ENCODE assay signal across 18 cellular contexts in genomic region chr4:100312615-100313355, GRCh38.
"Had no signal": no experiment of that assay in that cellular context is flagged by ENCODE, and none has a peak within 500 bp of the region (broad histone marks: within the 10 kb centered on the region; RNA-seq: fewer than 3 reads in every experiment).

No MANE protein-coding gene starts in this region.

- H3K79me2 ChIP-seq: parathyroid adenoma had no signal

- H3K9me3 ChIP-seq: esophagus muscularis mucosa, left ventricle myocardium inferior, lower lobe of right lung, prostate gland, right lobe of liver, tibial artery, upper lobe of left lung, uterus had no signal

- H3K4me3 ChIP-seq: esophagus muscularis mucosa, left ventricle myocardium inferior, lower lobe of right lung, prostate gland, right lobe of liver, tibial artery, upper lobe of left lung, uterus had no signal

- DNase-seq: effector memory CD4-positive, alpha-beta T cell; immature natural killer cell; kidney; left cardiac atrium; left ventricle myocardium inferior; lower lobe of right lung; retina; right lobe of liver; stimulated activated CD4-positive, alpha-beta T cell treated with anti-CD3 and anti-CD28 coated beads, Interleukin-4, amount 100 ng/mL, for 24 hours; tibial artery; upper lobe of left lung; uterus had no signal

- H3K36me3 ChIP-seq: esophagus muscularis mucosa, left ventricle myocardium inferior, lower lobe of right lung, prostate gland, right lobe of liver, tibial artery, upper lobe of left lung, uterus had no signal

- H3K9ac ChIP-seq: parathyroid adenoma had no signal

- H3K27ac ChIP-seq: epithelial cell of prostate, esophagus muscularis mucosa, left ventricle myocardium inferior, lower lobe of right lung, parathyroid adenoma, prostate gland, right lobe of liver, tibial artery, upper lobe of left lung, uterus had no signal

- H2AFZ ChIP-seq: parathyroid adenoma had no signal

- ATAC-seq: left cardiac atrium; lower lobe of right lung; natural killer cell treated with Interleukin-12 subunit alpha and Interleukin-12 subunit beta and Interleukin-15 and Interleukin-18, amount 100 ng/mL, for 72 hours; right lobe of liver; stimulated activated memory B cell treated with anti-CD40 and anti-IgM and Interleukin-4, amounts not matched to agents 10 μg/mL and 1 μg/mL and 100 μg/mL, for 72 hours had no signal

- H3K4me1 ChIP-seq: lower lobe of right lung, parathyroid adenoma, prostate gland, right lobe of liver, uterus had no signal

- H3K27me3 ChIP-seq: esophagus muscularis mucosa, right lobe of liver, tibial artery, upper lobe of left lung, uterus had no signal
